ENCODE assay signal across 9 cellular contexts in genomic region chr2:172484253-172484652, GRCh38. TPM values are rescaled to one million over a fixed set of nuclear protein-coding genes. Genes with fewer than 3 reads are reported as not detected.
A peak's percentile ranks its signal among the peaks of the same experiment; 100 is the strongest.
DNase-seq lines count a peak whose midpoint lies in the region; ATAC-seq, FAIRE-seq and TF ChIP-seq lines count a peak whose summit lies in the region.
"Had no signal": no experiment of that assay in that cellular context is flagged by ENCODE, and none has a peak within 500 bp of the region (broad histone marks: within the 10 kb centered on the region; RNA-seq: fewer than 3 reads in every experiment).

No MANE protein-coding gene starts in this region.

- no peak overlapping the region for H3K9ac ChIP-seq in H1 (replicated peaks in 1 of 4; ENCODE audit: extremely low read depth in 1 of 4, low read depth in 3 of 4, low read length in 3 of 4)

- TF ChIP-seq POLR2A in H1 (IDR thresholded peaks at IDR 0.05; ENCODE audit: control extremely low read depth in 1 of 2, low read depth in 2 of 2, low read length in 2 of 2) (no peak), tibial nerve (IDR thresholded peaks at IDR 0.05) (no peak)

- no peak overlapping the region for H2BK15ac ChIP-seq in H1 (ENCODE audit: low read length)

- H3K4ac ChIP-seq in H1 (replicated peaks; ENCODE audit: insufficient read length, low read depth, low read length): no peak overlapping the region

- H3K27me3 ChIP-seq in cardiac muscle cell: no peaks in the 10 kb centered on the region
- no peaks in the 10 kb centered on the region for H3K27me3 ChIP-seq in right atrium auricular region
- H3K27me3 ChIP-seq in H1 (replicated peaks in 1 of 4; ENCODE audit: control insufficient read depth in 3 of 4, extremely low read depth in 1 of 4, insufficient read depth in 3 of 4, low read length in 3 of 4): no peaks in the 10 kb centered on the region
- H3K27me3 ChIP-seq in tibial nerve: no peaks in the 10 kb centered on the region

- H2BK20ac ChIP-seq in H1 (ENCODE audit: low read length): no peak overlapping the region

- ATAC-seq in omental fat pad (ENCODE audit: low FRiP score) (no peak), HG02852 (IDR thresholded peaks at IDR 0.05; ENCODE audit: unreplicated experiment) (no peak)

- TF ChIP-seq EP300 in H1 (IDR thresholded peaks at IDR 0.05; ENCODE audit: borderline replicate concordance in 1 of 2, low read depth in 2 of 2, low read length in 2 of 2) (no peak), tibial nerve (IDR thresholded peaks at IDR 0.05) (no peak)

- H3K9me3 ChIP-seq in cardiac muscle cell (ENCODE audit: low read depth) (no peaks in the 10 kb centered on the region), right atrium auricular region (no peaks in the 10 kb centered on the region), H1 (ENCODE audit: insufficient read depth in 2 of 2, low read depth in 1 of 2, low read length in 1 of 2) (no peaks in the 10 kb centered on the region), tibial nerve (no peaks in the 10 kb centered on the region)

- H3K23me2 ChIP-seq in H1 (ENCODE audit: low read depth, low read length): no peaks in the 10 kb centered on the region

- DNase-seq in cardiac muscle cell (ENCODE audit: low read depth in 1 of 2, low spot score in 1 of 2) (peak; percentile 25 to 51), right atrium auricular region (ENCODE audit: low spot score) (no peak), NCI-H460 (ENCODE audit: extremely low read depth, low read depth) (peak; percentile 27), H1 (ENCODE audit: low read depth in 1 of 2, low spot score in 2 of 2) (no peak), superior temporal gyrus (ENCODE audit: extremely low spot score) (peak; percentile 42), tibial nerve (ENCODE audit: low spot score in 2 of 2) (no peak), omental fat pad (ENCODE audit: low spot score) (no peak)

- no peak overlapping the region for H2BK120ac ChIP-seq in H1 (replicated peaks; ENCODE audit: low read depth, low read length)

- no peak overlapping the region for H3K14ac ChIP-seq in H1 (ENCODE audit: insufficient read length)

- no peak overlapping the region for H2AK5ac ChIP-seq in H1 (ENCODE audit: low read depth, low read length)

- H4K5ac ChIP-seq in H1 (ENCODE audit: insufficient read length, low read depth, low read length): no peak overlapping the region

- H3K4me2 ChIP-seq in H1 (ENCODE audit: insufficient read depth in 1 of 2, low read depth in 2 of 2, low read length in 2 of 2): no peak overlapping the region

- no peaks in the 10 kb centered on the region for H3K79me2 ChIP-seq in H1 (ENCODE audit: control insufficient read depth in 1 of 2, insufficient read depth in 2 of 2, low read length in 2 of 2)

- H3K56ac ChIP-seq in H1 (replicated peaks; ENCODE audit: insufficient read length, low read depth, low read length): no peak overlapping the region

- H3K4me1 ChIP-seq in cardiac muscle cell (ENCODE audit: low read depth) (peaks cover 18% of the 10 kb centered on the region), right atrium auricular region (peaks cover 0 to 18% of the 10 kb centered on the region in 2 donors), H1 (replicated peaks in 1 of 4; ENCODE audit: control insufficient read depth in 3 of 4, insufficient read depth in 4 of 4, low read length in 3 of 4) (0 out of 7 replicates have a peak, but pooled peaks cover 0 to 1% (median 0%) of the 10 kb centered on the region in 4 experiments), tibial nerve (peaks cover 0 to 47% (median 24%) of the 10 kb centered on the region in 4 donors)

- 87% methylated on average over 4 of the region's 4 CpGs; no CpG with 5 or more reads in 1 of the 2 experiments for WGBS in H1 (ENCODE audit: extremely low coverage in 1 of 2, insufficient coverage in 1 of 2, insufficient read length in 1 of 2, insufficient replicate concordance in 2 of 2, low coverage in 1 of 2, low lambda C conversion rate in 2 of 2, missing lambda C conversion rate in 1 of 2), 2 experiments
- WGBS in tibial nerve, 2 donors: 37 to 48% methylated on average over 4 of the region's 4 CpGs

- no peak overlapping the region for H3K4me3 ChIP-seq in cardiac muscle cell
- H3K4me3 ChIP-seq in right atrium auricular region: no peak overlapping the region
- no peak overlapping the region for H3K4me3 ChIP-seq in H1 (ENCODE audit: extremely low read depth in 1 of 4, insufficient read depth in 2 of 4, low read depth in 3 of 4, low read length in 4 of 4)
- no peak overlapping the region for H3K4me3 ChIP-seq in tibial nerve

- FAIRE-seq in H1 (lab: Jason Lieb, UNC): peak; percentile 80
- FAIRE-seq: endometrium had no signal

- no peak overlapping the region for H2BK12ac ChIP-seq in H1 (ENCODE audit: low read depth, low read length)

- no peaks in the 10 kb centered on the region for H3K36me3 ChIP-seq in cardiac muscle cell
- H3K36me3 ChIP-seq in right atrium auricular region: peaks cover 23% of the 10 kb centered on the region
- H3K36me3 ChIP-seq in H1 (ENCODE audit: control insufficient read depth in 2 of 4, insufficient read depth in 4 of 4, low read length in 3 of 4): peaks cover 27 to 74% (median 49%) of the 10 kb centered on the region in 4 experiments
- peaks cover 0 to 50% (median 0%) of the 10 kb centered on the region in 3 donors for H3K36me3 ChIP-seq in tibial nerve

- CTCF ChIA-PET in H1 (lab: Charles Lee; ENCODE audit: partially characterized antibody): interaction anchor here (0.6 to 4.2 kb wide), 14 partner anchors 9 to 357 kb away, joined by 3 to 19 read pairs (median 4); no protein-coding TSS in a partner anchor

- H3K79me1 ChIP-seq in H1 (ENCODE audit: low read depth, low read length): peaks cover 2% of the 10 kb centered on the region

- H3K27ac ChIP-seq in cardiac muscle cell (no peak overlapping the region), right atrium auricular region (no peak overlapping the region), H1 (ENCODE audit: low read depth, low read length) (no peak overlapping the region), tibial nerve (peak overlapping the region in 1 of 4 donors; percentile 69)

- H3K18ac ChIP-seq in H1 (ENCODE audit: extremely low read depth, low read length): no peak overlapping the region

- no peak overlapping the region for H4K91ac ChIP-seq in H1 (replicated peaks; ENCODE audit: insufficient read length, low read length)

- H3K23ac ChIP-seq in H1 (ENCODE audit: insufficient read length): no peak overlapping the region

- TF ChIP-seq RAD21 in H1 (IDR thresholded peaks at IDR 0.05 in 1 of 2, conservative IDR thresholded peaks at IDR 0.05 in 1 of 2; ENCODE audit: low read depth in 2 of 2, low read length in 2 of 2): peak; percentile 48 to 49

- peak; percentile 42 for TF ChIP-seq CTCF in cardiac muscle cell (IDR thresholded peaks at IDR 0.05; ENCODE audit: low read depth, low read length)
- TF ChIP-seq CTCF in right atrium auricular region (IDR thresholded peaks at IDR 0.05): peak in 1 of 2 donors; percentile 46
- no peak for TF ChIP-seq CTCF in H1 (IDR thresholded peaks at IDR 0.05; ENCODE audit: control extremely low read depth in 1 of 3, insufficient read depth in 1 of 3, low read depth in 1 of 3, low read length in 3 of 3)
- TF ChIP-seq CTCF in tibial nerve (IDR thresholded peaks at IDR 0.05): peak in 1 of 5 experiments; percentile 36
- no peak for TF ChIP-seq CTCF in omental fat pad (IDR thresholded peaks at IDR 0.05)

- H2BK5ac ChIP-seq in H1 (ENCODE audit: low read depth, low read length): no peak overlapping the region

- H2AFZ ChIP-seq in H1 (ENCODE audit: low read length): no peak overlapping the region

- peaks cover 0 to 5% of the 10 kb centered on the region in 2 experiments for H4K20me1 ChIP-seq in H1 (replicated peaks in 1 of 2; ENCODE audit: control insufficient read depth in 1 of 2, insufficient read depth in 2 of 2, low read length in 2 of 2)

- no peak overlapping the region for H4K8ac ChIP-seq in H1 (ENCODE audit: extremely low read depth, insufficient read depth, low read length)

- POLR2A ChIA-PET in H1 (lab: Charles Lee; ENCODE audit: partially characterized antibody): no interaction called here

TF ChIP-seq in H1, 55 proteins besides CTCF, POLR2A, EP300 and RAD21:
- TF ChIP-seq BACH1 (IDR thresholded peaks at IDR 0.05; ENCODE audit: low read length) (no peak), TAF1 (IDR thresholded peaks at IDR 0.05; ENCODE audit: low read depth, low read length) (no peak)
TF ChIP-seq in H1: peak in this region for 0.

RNA-seq across cellular contexts. Expression of gene ITGA6, which starts 56.9 kb away (rescaled TPM):
- total RNA-seq in cardiac muscle cell: 20.5 and 28.3 TPM in 2 replicates
- 16.3 and 22.3 TPM in 2 replicates for polyA plus RNA-seq in cardiac muscle cell
- 10 to 100 TPM; 31.2 to 54.3 TPM for total RNA-seq in right atrium auricular region
- total RNA-seq in NCI-H460 (2014; rRNA removed; shearing (Covaris generic)): 180 and 184 TPM in 2 replicates
- 61.4 and 113 TPM in 2 replicates for polyA plus RNA-seq in NCI-H460 (2014; cell fraction: nucleus; rRNA removed)
- total RNA-seq in H1 (2021; fragmentation: NEBNext Ultra II Directional; extraction: Animal tissue kit (Norgen Biotek cat#: 25700)): 117 and 118 TPM in 2 replicates
- 24.9 and 26.9 TPM in 2 replicates for polyA plus RNA-seq in H1 (2011; rRNA removed)
- polyA plus RNA-seq in H1 (2011; cell fraction: cytosol; rRNA removed): 34.1 TPM
- polyA plus RNA-seq in H1 (2011; cell fraction: nucleus; rRNA removed): 30.9 TPM
- 53.9 to 99.9 TPM (median 67.7 TPM) in 4 replicates for polyA plus RNA-seq in H1 (2012, experiment 1 of 2)
- 4.2 TPM for polyA plus RNA-seq in H1 (2012, experiment 2 of 2)
- polyA plus RNA-seq in H1 (2013, experiment 1 of 2): 135 TPM
- polyA plus RNA-seq in H1 (2013, experiment 2 of 2): 126 TPM
- polyA minus RNA-seq in H1 (2011; rRNA and poly(A)+ RNA removed): 45.7 and 66.1 TPM in 2 replicates
- polyA minus RNA-seq in H1 (2011; cell fraction: cytosol; rRNA and poly(A)+ RNA removed): 53.7 TPM
- 88.2 TPM for polyA minus RNA-seq in H1 (2011; cell fraction: nucleus; rRNA and poly(A)+ RNA removed)
- 100 to 1,000 TPM; 254 to 586 (median 471) TPM for total RNA-seq in tibial nerve
- total RNA-seq in omental fat pad: 100 to 1,000 TPM in 1 of 4 donors, 10 to 100 TPM in 3; 42.3 to 254 (median 93.9) TPM

Comparison
In these comparisons a context has a peak if more than half of its experiments do, and no peak if none do; other contexts are left out.
1. DNase-seq: peak in cardiac muscle cell (2 of 2), NCI-H460 (single experiment) and superior temporal gyrus (single experiment); none in right atrium auricular region (single experiment), H1 (0 of 2), tibial nerve (0 of 2) and omental fat pad (single experiment).